ENCODE assay signal across 32 cellular contexts in the genomic region with DNA sequence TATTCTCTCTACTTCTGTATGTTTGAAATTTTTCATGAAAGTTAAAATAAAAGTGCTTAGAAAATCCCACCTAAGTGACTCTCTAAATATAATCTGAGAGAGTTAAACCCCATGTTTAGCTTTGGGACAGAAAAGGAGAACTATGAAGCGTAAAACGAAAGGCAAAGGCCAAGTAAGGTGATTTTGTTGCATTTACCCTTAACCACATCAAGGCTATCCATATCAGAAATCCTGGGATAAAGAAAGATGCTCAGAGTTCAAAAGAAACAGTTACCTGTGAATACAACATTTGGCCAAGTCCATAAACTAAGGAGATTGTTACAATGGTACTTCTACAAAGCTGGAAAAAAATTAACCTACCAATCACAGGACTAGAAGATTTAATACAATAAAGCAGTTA.
"Had no signal": no experiment of that assay in that cellular context is flagged by ENCODE, and none has a peak within 500 bp of the region (broad histone marks: within the 10 kb centered on the region; RNA-seq: fewer than 3 reads in every experiment).

No MANE protein-coding gene starts in this region.

- H3K27ac ChIP-seq: ascending aorta, cardiac muscle cell, colonic mucosa, epithelial cell of prostate, esophagus squamous epithelium, heart right ventricle, left ventricle myocardium inferior, prostate gland, sigmoid colon, tibial nerve had no signal

- H3K4me3 Mint-ChIP-seq: activated CD4-positive, alpha-beta memory T cell treated with anti-CD3 and anti-CD28 coated beads for 36 hours; activated CD4-positive, alpha-beta T cell treated with anti-CD3 and anti-CD28 coated beads, Interleukin-2, amount 10 ng/mL, durations not matched to agents 24 days and 14 days; activated naive CD4-positive, alpha-beta T cell treated with anti-CD3 and anti-CD28 coated beads, Interleukin-2, amount 10 ng/mL, durations not matched to agents 7 days and 5 days; activated naive CD8-positive, alpha-beta T cell treated with anti-CD3 and anti-CD28 coated beads, Interleukin-2, amount 10 ng/mL, durations not matched to agents 7 days and 5 days; activated T-cell treated with anti-CD3 and anti-CD28 coated beads, Interleukin-2, amount 50 U/mL, for 24 hours had no signal

- H3K9me3 Mint-ChIP-seq: activated CD4-positive, alpha-beta memory T cell treated with anti-CD3 and anti-CD28 coated beads for 36 hours; activated CD4-positive, alpha-beta T cell treated with anti-CD3 and anti-CD28 coated beads, Interleukin-2, amount 10 ng/mL, durations not matched to agents 24 days and 14 days; activated naive CD4-positive, alpha-beta T cell treated with anti-CD3 and anti-CD28 coated beads, Interleukin-2, amount 10 ng/mL, durations not matched to agents 7 days and 5 days; activated naive CD8-positive, alpha-beta T cell treated with anti-CD3 and anti-CD28 coated beads, Interleukin-2, amount 10 ng/mL, durations not matched to agents 7 days and 5 days; activated T-cell treated with anti-CD3 and anti-CD28 coated beads, Interleukin-2, amount 50 U/mL, for 24 hours; natural killer cell treated with Interleukin-12 subunit alpha and Interleukin-12 subunit beta and Interleukin-15 and Interleukin-18, amount 100 ng/mL, for 72 hours had no signal

- H3K36me3 ChIP-seq: ascending aorta, cardiac muscle cell, colonic mucosa, esophagus squamous epithelium, heart right ventricle, left ventricle myocardium inferior, prostate gland, sigmoid colon, tibial nerve, WERI-Rb-1 had no signal

- H3K27me3 ChIP-seq: ascending aorta, cardiac muscle cell, colonic mucosa, esophagus squamous epithelium, heart right ventricle, sigmoid colon, tibial nerve had no signal

- DNase-seq: activated CD4-positive, alpha-beta memory T cell treated with anti-CD3 and anti-CD28 coated beads for 36 hours; activated CD4-positive, alpha-beta T cell treated with anti-CD3 and anti-CD28 coated beads, Interleukin-2, amount 10 ng/mL, durations not matched to agents 24 days and 14 days; activated CD4-positive, CD25-positive, alpha-beta regulatory T cell treated with anti-CD3 and anti-CD28 coated beads, Interleukin-2, amount 50 U/mL, for 72 hours; activated CD8-positive, alpha-beta memory T cell treated with anti-CD3 and anti-CD28 coated beads, Interleukin-2, amount 50 U/mL, for 4 hours; activated gamma-delta T cell; activated naive CD4-positive, alpha-beta T cell treated with anti-CD3 and anti-CD28 coated beads, Interleukin-2, amount 10 ng/mL, durations not matched to agents 7 days and 5 days; activated naive CD8-positive, alpha-beta T cell treated with anti-CD3 and anti-CD28 coated beads, Interleukin-2, amount 10 ng/mL, durations not matched to agents 7 days and 5 days; activated T-cell treated with anti-CD3 and anti-CD28 coated beads, Interleukin-2, amount 50 U/mL, for 24 hours; cerebellar nuclear complex; colonic mucosa; effector CD8-positive, alpha-beta T cell; esophagus squamous epithelium; foreskin melanocyte; heart right ventricle; kidney glomerular epithelial cell; left ventricle myocardium inferior; mesendoderm; sigmoid colon; small intestine; stimulated activated CD4-positive, alpha-beta T cell treated with anti-CD3 and anti-CD28 coated beads, Interleukin-4, amount 100 ng/mL, for 4 hours; stimulated activated CD8-positive, alpha-beta memory T cell treated with anti-CD3 and anti-CD28 coated beads, Interleukin-4, amount 100 ng/mL, for 48 hours; stimulated activated naive CD4-positive, alpha-beta T cell; T-helper 9 cell; WERI-Rb-1 had no signal

- H3K4me3 ChIP-seq: ascending aorta, cardiac muscle cell, colonic mucosa, esophagus squamous epithelium, heart right ventricle, left ventricle myocardium inferior, lung, prostate gland, sigmoid colon, tibial nerve had no signal

- ATAC-seq: heart right ventricle; natural killer cell treated with Interleukin-12 subunit alpha and Interleukin-12 subunit beta and Interleukin-15 and Interleukin-18, amount 100 ng/mL, for 72 hours had no signal

- H3K4me1 ChIP-seq: colonic mucosa, prostate gland had no signal

- H3K9me3 ChIP-seq: ascending aorta, colonic mucosa, esophagus squamous epithelium, prostate gland, sigmoid colon, tibial nerve had no signal

- FAIRE-seq: small intestine had no signal

- H3K27me3 Mint-ChIP-seq: activated CD4-positive, alpha-beta memory T cell treated with anti-CD3 and anti-CD28 coated beads for 36 hours; activated CD4-positive, alpha-beta T cell treated with anti-CD3 and anti-CD28 coated beads, Interleukin-2, amount 10 ng/mL, durations not matched to agents 24 days and 14 days; activated naive CD4-positive, alpha-beta T cell treated with anti-CD3 and anti-CD28 coated beads, Interleukin-2, amount 10 ng/mL, durations not matched to agents 7 days and 5 days; activated naive CD8-positive, alpha-beta T cell treated with anti-CD3 and anti-CD28 coated beads, Interleukin-2, amount 10 ng/mL, durations not matched to agents 7 days and 5 days; activated T-cell treated with anti-CD3 and anti-CD28 coated beads, Interleukin-2, amount 50 U/mL, for 24 hours; brain; natural killer cell treated with Interleukin-12 subunit alpha and Interleukin-12 subunit beta and Interleukin-15 and Interleukin-18, amount 100 ng/mL, for 72 hours had no signal

- H3K36me3 Mint-ChIP-seq: natural killer cell treated with Interleukin-12 subunit alpha and Interleukin-12 subunit beta and Interleukin-15 and Interleukin-18, amount 100 ng/mL, for 72 hours had no signal

- H3K27ac Mint-ChIP-seq: activated CD4-positive, alpha-beta memory T cell treated with anti-CD3 and anti-CD28 coated beads for 36 hours; activated CD4-positive, alpha-beta T cell treated with anti-CD3 and anti-CD28 coated beads, Interleukin-2, amount 10 ng/mL, durations not matched to agents 24 days and 14 days; activated naive CD4-positive, alpha-beta T cell treated with anti-CD3 and anti-CD28 coated beads, Interleukin-2, amount 10 ng/mL, durations not matched to agents 7 days and 5 days; activated naive CD8-positive, alpha-beta T cell treated with anti-CD3 and anti-CD28 coated beads, Interleukin-2, amount 10 ng/mL, durations not matched to agents 7 days and 5 days had no signal
